Comparison of ENCODE assay signal across 10 cellular contexts in the genomic region with DNA sequence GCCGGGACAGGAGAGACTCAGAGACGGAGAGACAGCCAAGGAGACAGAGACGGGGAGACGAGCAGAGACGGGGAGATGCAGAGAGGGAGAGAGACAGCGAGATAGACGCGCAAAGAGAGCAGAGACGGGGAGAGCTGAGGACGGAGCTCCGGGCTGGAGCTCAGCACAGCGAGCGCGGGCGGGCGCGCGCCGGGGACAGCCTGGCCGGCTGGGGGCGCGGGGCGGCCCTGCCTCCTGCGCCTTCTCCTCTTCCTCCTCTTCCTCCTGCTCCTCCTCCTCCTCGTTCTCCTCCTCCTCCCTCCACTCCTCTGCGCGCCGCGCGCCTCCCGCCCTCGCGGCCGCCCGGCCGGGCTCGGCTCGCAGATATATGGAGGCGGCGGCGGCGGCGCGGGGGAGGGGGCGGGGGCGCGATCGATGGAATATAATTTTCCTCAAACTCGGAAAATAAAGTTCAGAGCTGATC. TPM values are rescaled to one million over a fixed set of nuclear protein-coding genes. Genes with fewer than 3 reads are reported as not detected.
DNase-seq lines count a peak whose midpoint lies in the region; ATAC-seq and FAIRE-seq lines count a peak whose summit lies in the region.
"Had no signal": no experiment of that assay in that cellular context is flagged by ENCODE, and none has a peak within 500 bp of the region (broad histone marks: within the 10 kb centered on the region; RNA-seq: fewer than 3 reads in every experiment).

A gene (minus strand): TSS at position 229 of the 463 bp plus-strand sequence. CDS start 15,530 bp downstream, outside the sequence.

- peak within 1 kb of the TSS; percentile 79 for H3K27ac Mint-ChIP-seq in activated T-helper 17 cell treated with anti-CD3 and anti-CD28 coated beads, Interleukin-2, amount 50 U/mL, for 72 hours
- H3K27ac Mint-ChIP-seq in immature natural killer cell, result peak within 1 kb of the TSS in 5 of 6 donors; percentile 80 to 89 (median 82)

- peaks cover 5% of the 10 kb centered on the region for H3K27me3 Mint-ChIP-seq in activated T-helper 17 cell treated with anti-CD3 and anti-CD28 coated beads, Interleukin-2, amount 50 U/mL, for 72 hours
- H3K27me3 Mint-ChIP-seq in immature natural killer cell (ENCODE audit: low read depth in 3 of 3), result peaks cover 10 to 13% (median 10%) of the 10 kb centered on the region in 3 donors

- peaks cover 0 to 17% (median 13%) of the 10 kb centered on the region in 5 donors for H3K4me1 ChIP-seq in subcutaneous abdominal adipose tissue (ENCODE audit: control insufficient read depth in 5 of 5, insufficient read depth in 5 of 5, low read length in 5 of 5)

- peaks cover 11% of the 10 kb centered on the region for H3K4me1 Mint-ChIP-seq in activated T-helper 17 cell treated with anti-CD3 and anti-CD28 coated beads, Interleukin-2, amount 50 U/mL, for 72 hours
- peaks cover 26 to 33% of the 10 kb centered on the region in 2 donors for H3K4me1 Mint-ChIP-seq in immature natural killer cell

- no peaks in the 10 kb centered on the region for H3K9me3 Mint-ChIP-seq in activated T-helper 17 cell treated with anti-CD3 and anti-CD28 coated beads, Interleukin-2, amount 50 U/mL, for 72 hours
- H3K9me3 Mint-ChIP-seq in immature natural killer cell, result no peaks in the 10 kb centered on the region

- DNase-seq in COLO668 (lab: John Stamatoyannopoulos, UW; ENCODE audit: unreplicated experiment), result peak; percentile 41
- DNase-seq in HTR-8/SVneo (ENCODE audit: insufficient read length, low spot score), result no peak
- DNase-seq in immature natural killer cell, result no peak
- DNase-seq in islet precursor cell, result no peak
- DNase-seq in COR-L47 (lab: John Stamatoyannopoulos, UW), result no peak

- H3K27me3 ChIP-seq in subcutaneous abdominal adipose tissue (ENCODE audit: control insufficient read depth in 5 of 5, insufficient read depth in 4 of 5, low read length in 5 of 5), result peaks cover 62 to 87% (median 82%) of the 10 kb centered on the region in 5 donors

- no peaks in the 10 kb centered on the region for H3K36me3 ChIP-seq in subcutaneous abdominal adipose tissue (ENCODE audit: control insufficient read depth in 5 of 5, insufficient read depth in 5 of 5, low read length in 5 of 5)

- H3K27ac ChIP-seq in subcutaneous abdominal adipose tissue (ENCODE audit: low read depth, low read length), result no peak within 1 kb of the TSS

- peaks cover 0 to 3% (median 0%) of the 10 kb centered on the region in 5 donors for H3K9me3 ChIP-seq in subcutaneous abdominal adipose tissue (ENCODE audit: control insufficient read depth in 5 of 5, low read length in 5 of 5)

- peak within 1 kb of the TSS in 4 of 5 donors; percentile 5 to 60 (median 29) for H3K4me3 ChIP-seq in subcutaneous abdominal adipose tissue (ENCODE audit: low read depth in 1 of 5, low read length in 5 of 5)

- H3K9ac ChIP-seq in subcutaneous abdominal adipose tissue (ENCODE audit: low read length in 5 of 5), result no peak within 1 kb of the TSS

- FAIRE-seq in HTR-8/SVneo (lab: Jason Lieb, UNC), result peak; percentile 13

- H3K36me3 Mint-ChIP-seq in activated T-helper 17 cell treated with anti-CD3 and anti-CD28 coated beads, Interleukin-2, amount 50 U/mL, for 72 hours (ENCODE audit: low read depth), result no peaks in the 10 kb centered on the region
- peaks cover 0 to 2% (median 0%) of the 10 kb centered on the region in 3 donors for H3K36me3 Mint-ChIP-seq in immature natural killer cell

- H3K4me3 Mint-ChIP-seq in activated T-helper 17 cell treated with anti-CD3 and anti-CD28 coated beads, Interleukin-2, amount 50 U/mL, for 72 hours, result no peak within 1 kb of the TSS
- peak within 1 kb of the TSS; percentile 88 to 99 (median 93) for H3K4me3 Mint-ChIP-seq in immature natural killer cell

- ATAC-seq in activated T-helper 17 cell treated with anti-CD3 and anti-CD28 coated beads, Interleukin-2, amount 50 U/mL, for 72 hours (replicated peaks), result peak; percentile 68
- ATAC-seq in HG03354 (IDR thresholded peaks at IDR 0.05; ENCODE audit: poor library complexity, severe bottlenecking, unreplicated experiment), result no peak

RNA-seq across cellular contexts. Expression of the gene that starts here (rescaled TPM):
- total RNA-seq in activated T-helper 17 cell treated with anti-CD3 and anti-CD28 coated beads, Interleukin-2, amount 50 U/mL, for 72 hours, result 1 to 10 TPM in 1 of 2 donors, under 1 TPM in 1; 0.89 to 2.1 TPM
- under 1 TPM in 1 of 3 donors, not detected in 2; 0.11 TPM for polyA plus RNA-seq in immature natural killer cell
- total RNA-seq: NCI-H460, skeletal muscle tissue had no signal
